Comparison of ENCODE assay signal across 13 cellular contexts in the genomic region with DNA sequence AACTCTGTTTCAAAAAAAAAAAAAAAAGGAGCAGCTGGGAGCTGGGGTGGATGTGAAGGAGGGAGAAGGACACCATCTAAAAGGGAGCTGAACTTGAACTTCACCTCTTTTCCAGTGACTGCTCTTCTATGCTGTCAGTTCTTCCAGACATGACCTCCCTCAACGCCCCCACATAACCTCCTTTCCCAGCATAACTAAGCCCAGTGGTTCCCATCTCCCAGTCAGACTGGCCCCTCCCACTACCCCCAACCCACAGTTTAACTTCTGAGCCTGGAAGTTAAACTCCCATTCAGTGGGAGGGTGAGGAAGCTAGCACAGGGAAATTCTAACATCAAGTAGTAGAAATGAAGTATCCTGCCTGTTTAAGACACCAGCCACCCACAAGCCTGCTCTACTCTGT. TPM values are rescaled to one million over a fixed set of nuclear protein-coding genes. Genes with fewer than 3 reads are reported as not detected.
A peak's percentile ranks its signal among the peaks of the same experiment; 100 is the strongest.
DNase-seq lines count a peak whose midpoint lies in the region; TF ChIP-seq lines count a peak whose summit lies in the region.
"Had no signal": no experiment of that assay in that cellular context is flagged by ENCODE, and none has a peak within 500 bp of the region (broad histone marks: within the 10 kb centered on the region; RNA-seq: fewer than 3 reads in every experiment).

No MANE protein-coding gene starts in this region.

- TF ChIP-seq CTCF in HEK293 (tag by site-specific recombination; IDR thresholded peaks at IDR 0.05) (no peak), neural crest cell (conservative IDR thresholded peaks at IDR 0.05) (no peak)

- H3K4me3 ChIP-seq in BLaER1 = no peak overlapping the region
- H3K4me3 ChIP-seq in HEK293 (ENCODE audit: low read depth, low read length) = no peak overlapping the region
- H3K4me3 ChIP-seq: mucosa of descending colon, SJCRH30 had no signal

- peaks cover 36% of the 10 kb centered on the region for H3K4me1 Mint-ChIP-seq in neural crest cell

- H3K27me3 Mint-ChIP-seq in neural crest cell (ENCODE audit: low read depth) = no peaks in the 10 kb centered on the region

- DNase-seq in caudate nucleus (lab: John Stamatoyannopoulos, UW) (peak in 3 of 61 donors; percentile 13 to 38 (median 22)), neural crest cell (ENCODE audit: low read depth, low spot score) (no peak), NCI-H748 treated with DMSO at 0.1 percent for 48 hours (lab: John Stamatoyannopoulos, UW) (no peak), DMS53 (lab: John Stamatoyannopoulos, UW) (no peak), NCI-H2029 (lab: John Stamatoyannopoulos, UW) (no peak)
- DNase-seq: mucosa of descending colon; NCI-H446; SJCRH30; stimulated activated CD4-positive, alpha-beta T cell treated with anti-CD3 and anti-CD28 coated beads, Interleukin-4, amount 100 ng/mL, for 24 hours; trophoblast cell had no signal

- no peak overlapping the region for H3K9ac ChIP-seq in BLaER1

- H3K27me3 ChIP-seq in BLaER1 = no peaks in the 10 kb centered on the region
- H3K27me3 ChIP-seq: SJCRH30 had no signal

- H3K27ac Mint-ChIP-seq in neural crest cell (ENCODE audit: unreplicated experiment) = no peak overlapping the region

- H3K27ac ChIP-seq in BLaER1 (no peak overlapping the region), HEK293 (ENCODE audit: extremely low read depth, low read depth, low read length) (no peak overlapping the region), caudate nucleus (ENCODE audit: low read depth, low read length) (peak overlapping the region; percentile 11)
- H3K27ac ChIP-seq: SJCRH30 had no signal

- H3K4me1 ChIP-seq in BLaER1 (peaks cover 48% of the 10 kb centered on the region), HEK293 (ENCODE audit: control insufficient read depth, insufficient read depth, low read length) (no peaks in the 10 kb centered on the region)
- H3K4me1 ChIP-seq: SJCRH30 had no signal

- H3K4me3 Mint-ChIP-seq in neural crest cell = peak overlapping the region; percentile 72

- POLR2A ChIA-PET in HEK293 (lab: Yijun Ruan, JAX) = no interaction called here

- no peaks in the 10 kb centered on the region for H3K9me3 ChIP-seq in BLaER1
- H3K9me3 ChIP-seq in HEK293 (ENCODE audit: control insufficient read depth, insufficient read depth, low read depth, low read length) = no peaks in the 10 kb centered on the region
- H3K9me3 ChIP-seq: mucosa of descending colon, SJCRH30 had no signal

- H4K20me1 ChIP-seq in BLaER1 = peaks cover 18% of the 10 kb centered on the region; the same call in 1 of the 2 replicates

- H3K4me2 ChIP-seq in BLaER1 = peak overlapping the region; percentile 63

- H3K36me3 Mint-ChIP-seq in neural crest cell (ENCODE audit: low read depth) = no peaks in the 10 kb centered on the region

- CTCF ChIA-PET in HEK293 (lab: Yijun Ruan, JAX) = interaction anchor here (0.6 to 0.8 kb wide), 3 partner anchors 96 to 331 kb away, joined by 3 to 7 read pairs (median 4); no protein-coding TSS in a partner anchor

- peaks cover 54% of the 10 kb centered on the region for H3K36me3 ChIP-seq in BLaER1
- peaks cover 4 to 48% of the 10 kb centered on the region in 2 experiments; a peak in 2 of 3 replicates for H3K36me3 ChIP-seq in HEK293 (ENCODE audit: control insufficient read depth in 2 of 2, insufficient read depth in 1 of 2, low read length in 2 of 2)

- no peaks in the 10 kb centered on the region for H3K9me3 Mint-ChIP-seq in neural crest cell

TF ChIP-seq in HEK293, 187 proteins besides CTCF, POLR2A, EP300 and RAD21:
- TF ChIP-seq ZFHX2 (tag by site-specific recombination; conservative IDR thresholded peaks at IDR 0.05) (peak; percentile 86), PATZ1 (tag by site-specific recombination; IDR thresholded peaks at IDR 0.05) (no peak), ZNF341 (tag by site-specific recombination; IDR thresholded peaks at IDR 0.05; ENCODE audit: low read depth) (no peak), EGR2 (tag by site-specific recombination; IDR thresholded peaks at IDR 0.05; ENCODE audit: low read depth) (peak; percentile 86), ZNF571 (tag by site-specific recombination; IDR thresholded peaks at IDR 0.05) (no peak), ZNF580 (tag by site-specific recombination; IDR thresholded peaks at IDR 0.05) (no peak), GLIS2 (tag by site-specific recombination; IDR thresholded peaks at IDR 0.05) (0 out of 2 replicates have a peak, but pooled peaks have one; percentile 27), SP2 (tag by site-specific recombination; IDR thresholded peaks at IDR 0.05) (peak; percentile 20; the same call in 1 of the 2 replicates), ZNF791 (tag by site-specific recombination; IDR thresholded peaks at IDR 0.05) (no peak)
- TF ChIP-seq, protein P1, sequence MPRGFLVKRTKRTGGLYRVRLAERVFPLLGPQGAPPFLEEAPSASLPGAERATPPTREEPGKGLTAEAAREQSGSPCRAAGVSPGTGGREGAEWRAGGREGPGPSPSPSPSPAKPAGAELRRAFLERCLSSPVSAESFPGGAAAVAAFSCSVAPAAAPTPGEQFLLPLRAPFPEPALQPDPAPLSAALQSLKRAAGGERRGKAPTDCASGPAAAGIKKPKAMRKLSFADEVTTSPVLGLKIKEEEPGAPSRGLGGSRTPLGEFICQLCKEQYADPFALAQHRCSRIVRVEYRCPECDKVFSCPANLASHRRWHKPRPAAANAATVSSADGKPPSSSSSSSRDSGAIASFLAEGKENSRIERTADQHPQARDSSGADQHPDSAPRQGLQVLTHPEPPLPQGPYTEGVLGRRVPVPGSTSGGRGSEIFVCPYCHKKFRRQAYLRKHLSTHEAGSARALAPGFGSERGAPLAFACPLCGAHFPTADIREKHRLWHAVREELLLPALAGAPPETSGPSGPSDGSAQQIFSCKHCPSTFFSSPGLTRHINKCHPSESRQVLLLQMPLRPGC (tag by site-specific recombination; IDR thresholded peaks at IDR 0.05) = no peak
- TF ChIP-seq, protein P2, sequence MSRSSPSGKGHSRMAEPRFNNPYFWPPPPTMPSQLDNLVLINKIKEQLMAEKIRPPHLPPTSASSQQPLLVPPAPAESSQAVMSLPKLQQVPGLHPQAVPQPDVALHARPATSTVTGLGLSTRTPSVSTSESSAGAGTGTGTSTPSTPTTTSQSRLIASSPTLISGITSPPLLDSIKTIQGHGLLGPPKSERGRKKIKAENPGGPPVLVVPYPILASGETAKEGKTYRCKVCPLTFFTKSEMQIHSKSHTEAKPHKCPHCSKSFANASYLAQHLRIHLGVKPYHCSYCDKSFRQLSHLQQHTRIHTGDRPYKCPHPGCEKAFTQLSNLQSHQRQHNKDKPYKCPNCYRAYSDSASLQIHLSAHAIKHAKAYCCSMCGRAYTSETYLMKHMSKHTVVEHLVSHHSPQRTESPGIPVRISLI (tag by site-specific recombination; IDR thresholded peaks at IDR 0.05) = no peak
- TF ChIP-seq, protein P3, sequence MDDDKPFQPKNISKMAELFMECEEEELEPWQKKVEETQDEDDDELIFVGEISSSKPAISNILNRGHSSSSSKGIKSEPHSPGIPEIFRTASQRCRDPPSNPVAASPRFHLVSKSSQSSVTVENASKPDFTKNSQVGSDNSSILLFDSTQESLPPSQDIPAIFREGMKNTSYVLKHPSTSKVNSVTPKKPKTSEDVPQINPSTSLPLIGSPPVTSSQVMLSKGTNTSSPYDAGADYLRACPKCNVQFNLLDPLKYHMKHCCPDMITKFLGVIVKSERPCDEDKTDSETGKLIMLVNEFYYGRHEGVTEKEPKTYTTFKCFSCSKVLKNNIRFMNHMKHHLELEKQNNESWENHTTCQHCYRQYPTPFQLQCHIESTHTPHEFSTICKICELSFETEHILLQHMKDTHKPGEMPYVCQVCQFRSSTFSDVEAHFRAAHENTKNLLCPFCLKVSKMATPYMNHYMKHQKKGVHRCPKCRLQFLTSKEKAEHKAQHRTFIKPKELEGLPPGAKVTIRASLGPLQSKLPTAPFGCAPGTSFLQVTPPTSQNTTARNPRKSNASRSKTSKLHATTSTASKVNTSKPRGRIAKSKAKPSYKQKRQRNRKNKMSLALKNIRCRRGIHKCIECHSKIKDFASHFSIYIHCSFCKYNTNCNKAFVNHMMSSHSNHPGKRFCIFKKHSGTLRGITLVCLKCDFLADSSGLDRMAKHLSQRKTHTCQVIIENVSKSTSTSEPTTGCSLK (tag by site-specific recombination; IDR thresholded peaks at IDR 0.05) = no peak
TF ChIP-seq in HEK293: peak in this region for 4.

RNA-seq across cellular contexts. Expression of gene ARHGAP1, which starts 1.8 kb away (rescaled TPM):
- 31.9 and 32.2 TPM in 2 replicates for total RNA-seq in neural crest cell

RNA-seq across cellular contexts. Expression of gene ZNF408, which starts 2.2 kb away (rescaled TPM):
- total RNA-seq in neural crest cell = 13.7 and 15.3 TPM in 2 replicates

RNA-seq across cellular contexts. Expression of gene F2, which starts 20.4 kb away (rescaled TPM):
- total RNA-seq in neural crest cell = not detected in 2 replicates
- total RNA-seq: LHCN-M2 had no signal
